ENCODE assay signal across 8 cellular contexts in genomic region chr5:32538031-32538547, GRCh38. TPM values are rescaled to one million over a fixed set of nuclear protein-coding genes. Genes with fewer than 3 reads are reported as not detected.
DNase-seq lines count a peak whose midpoint lies in the region; ATAC-seq, FAIRE-seq and TF ChIP-seq lines count a peak whose summit lies in the region.

No MANE protein-coding gene starts in this region.

- TF ChIP-seq CTCF in Caco-2 (IDR thresholded peaks at IDR 0.05; ENCODE audit: insufficient read depth in 1 of 2, low read depth in 1 of 2, low read length in 1 of 2, severe bottlenecking in 1 of 2, unreplicated experiment in 1 of 2) (no peak), PC-3 (conservative IDR thresholded peaks at IDR 0.05; ENCODE audit: low read depth, low read length) (no peak)

- peak overlapping the region; percentile 56 to 95 (median 88) for H3K27ac Mint-ChIP-seq in CD8-positive, alpha-beta memory T cell
- H3K27ac Mint-ChIP-seq in activated CD4-positive, alpha-beta memory T cell treated with anti-CD3 and anti-CD28 coated beads for 36 hours, result peak overlapping the region; percentile 81
- no peak overlapping the region for H3K27ac Mint-ChIP-seq in Caco-2 (ENCODE audit: unreplicated experiment)

- peak in 4 of 5 donors; percentile 6 to 77 (median 26) for DNase-seq in CD8-positive, alpha-beta memory T cell
- DNase-seq in activated CD4-positive, alpha-beta memory T cell treated with anti-CD3 and anti-CD28 coated beads for 36 hours, result peak; percentile 80
- DNase-seq in stimulated activated CD4-positive, alpha-beta T cell treated with anti-CD3 and anti-CD28 coated beads, Interleukin-15, amount 100 ng/mL, for 24 hours, result peak; percentile 61
- no peak for DNase-seq in Caco-2
- DNase-seq in PC-3, result no peak
- DNase-seq in small intestine, result no peak

- H3K4me1 Mint-ChIP-seq in CD8-positive, alpha-beta memory T cell, result peaks cover 27 to 72% (median 71%) of the 10 kb centered on the region in 3 donors
- H3K4me1 Mint-ChIP-seq in activated CD4-positive, alpha-beta memory T cell treated with anti-CD3 and anti-CD28 coated beads for 36 hours (ENCODE audit: low read depth), result peaks cover 87% of the 10 kb centered on the region
- peaks cover 11% of the 10 kb centered on the region for H3K4me1 Mint-ChIP-seq in Caco-2 (ENCODE audit: low read depth, unreplicated experiment)

- 70 to 83% (median 75%) methylated on average over 7 of the region's 7 CpGs for WGBS in small intestine, 3 donors

- no peaks in the 10 kb centered on the region for H4K20me1 ChIP-seq in PC-3 (ENCODE audit: low read length)

- no peaks in the 10 kb centered on the region for H3F3A ChIP-seq in PC-3 (ENCODE audit: low read length, unreplicated experiment)

- H3K9me2 ChIP-seq in PC-3 (replicated peaks; ENCODE audit: low read length), result no peaks in the 10 kb centered on the region

- H3K36me3 ChIP-seq in CD8-positive, alpha-beta memory T cell (ENCODE audit: insufficient read depth, low read length), result no peaks in the 10 kb centered on the region
- H3K36me3 ChIP-seq in Caco-2 (ENCODE audit: control insufficient read depth, insufficient read depth, low read length) (no peaks in the 10 kb centered on the region), PC-3 (ENCODE audit: low read depth, low read length) (no peaks in the 10 kb centered on the region), small intestine (ENCODE audit: control insufficient read depth in 2 of 2, insufficient read depth in 2 of 2, low read length in 2 of 2) (no peaks in the 10 kb centered on the region)

- intact Hi-C loops in activated CD4-positive, alpha-beta memory T cell treated with anti-CD3 and anti-CD28 coated beads for 36 hours (cut with micrococcal nuclease), result loop anchor here (1.0 kb wide), 2 partner anchors 76 to 95 kb away; no protein-coding TSS in a partner anchor
- intact Hi-C loops in Caco-2 (cut with micrococcal nuclease; ENCODE audit: unreplicated experiment), result no loop called here
- intact Hi-C loops in PC-3 (cut with micrococcal nuclease), result no loop called here

- H3K9me3 ChIP-seq in CD8-positive, alpha-beta memory T cell (ENCODE audit: low read length), result no peaks in the 10 kb centered on the region
- no peaks in the 10 kb centered on the region for H3K9me3 ChIP-seq in Caco-2
- H3K9me3 ChIP-seq in PC-3 (ENCODE audit: low read length), result no peaks in the 10 kb centered on the region
- H3K9me3 ChIP-seq in small intestine (ENCODE audit: control insufficient read depth, low read depth), result no peaks in the 10 kb centered on the region

- POLR2A ChIA-PET in CD8-positive, alpha-beta memory T cell (lab: Charles Lee), result no interaction called here
- POLR2A ChIA-PET in activated CD4-positive, alpha-beta memory T cell treated with anti-CD3 and anti-CD28 coated beads for 36 hours (lab: Charles Lee), result interaction anchor here (1.7 to 2.6 kb wide), 2 partner anchors 45 to 47 kb away, joined by 9 to 12 read pairs; no protein-coding TSS in a partner anchor
- POLR2A ChIA-PET in Caco-2 (lab: Charles Lee), result no interaction called here
- POLR2A ChIA-PET in PC-3 (lab: Charles Lee; ENCODE audit: unreplicated experiment), result no interaction called here

- H3K4me1 ChIP-seq in CD8-positive, alpha-beta memory T cell (ENCODE audit: insufficient read depth, low read length), result peaks cover 23% of the 10 kb centered on the region
- no peaks in the 10 kb centered on the region for H3K4me1 ChIP-seq in Caco-2
- H3K4me1 ChIP-seq in PC-3 (ENCODE audit: insufficient read depth, low read length), result peaks cover 8% of the 10 kb centered on the region; the same call in 1 of the 2 replicates
- no peaks in the 10 kb centered on the region for H3K4me1 ChIP-seq in small intestine (ENCODE audit: control insufficient read depth in 2 of 2, insufficient read depth in 1 of 2, low read depth in 1 of 2, low read length in 1 of 2)

- no peaks in the 10 kb centered on the region for H3K27me3 ChIP-seq in CD8-positive, alpha-beta memory T cell (ENCODE audit: insufficient read depth, low read length, poor library complexity, severe bottlenecking)
- H3K27me3 ChIP-seq in Caco-2 (replicated peaks; ENCODE audit: control insufficient read depth, insufficient read depth, low read length) (no peaks in the 10 kb centered on the region), PC-3 (ENCODE audit: low read length) (no peaks in the 10 kb centered on the region), small intestine (ENCODE audit: control insufficient read depth in 2 of 2, insufficient read depth in 2 of 2, low read length in 2 of 2) (no peaks in the 10 kb centered on the region)

- no peaks in the 10 kb centered on the region for H3K9me3 Mint-ChIP-seq in CD8-positive, alpha-beta memory T cell
- H3K9me3 Mint-ChIP-seq in activated CD4-positive, alpha-beta memory T cell treated with anti-CD3 and anti-CD28 coated beads for 36 hours, result peaks cover 5% of the 10 kb centered on the region
- no peaks in the 10 kb centered on the region for H3K9me3 Mint-ChIP-seq in Caco-2 (ENCODE audit: unreplicated experiment)

- H3K27ac ChIP-seq in CD8-positive, alpha-beta memory T cell (ENCODE audit: low read depth, low read length), result no peak overlapping the region
- H3K27ac ChIP-seq in PC-3 (ENCODE audit: low read length) (no peak overlapping the region), small intestine (ENCODE audit: low read depth in 1 of 2, low read length in 1 of 2) (peak overlapping the region in 1 of 2 donors; percentile 50)

- H3K9ac ChIP-seq in PC-3 (ENCODE audit: low read length), result no peak overlapping the region

- CTCF ChIA-PET in CD8-positive, alpha-beta memory T cell (lab: Charles Lee), result no interaction called here
- CTCF ChIA-PET in activated CD4-positive, alpha-beta memory T cell treated with anti-CD3 and anti-CD28 coated beads for 36 hours (lab: Charles Lee), result interaction anchor here (1.2 to 1.7 kb wide), 3 partner anchors 45 to 52 kb away, joined by 5 to 9 read pairs (median 6); no protein-coding TSS in a partner anchor
- CTCF ChIA-PET in Caco-2 (lab: Charles Lee) (interaction anchor here (0.9 kb wide), 1 partner anchor 52 kb away, joined by 3 read pairs; no protein-coding TSS in a partner anchor), PC-3 (lab: Charles Lee) (interaction anchor here (0.7 kb wide), 1 partner anchor 49 kb away, joined by 3 read pairs; no protein-coding TSS in a partner anchor)

- H3K4me3 ChIP-seq in CD8-positive, alpha-beta memory T cell (ENCODE audit: low read length), result no peak overlapping the region
- H3K4me3 ChIP-seq in Caco-2 (ENCODE audit: low read depth, low read length) (no peak overlapping the region), PC-3 (ENCODE audit: low read length) (no peak overlapping the region), small intestine (ENCODE audit: low read depth in 1 of 2, low read length in 2 of 2) (no peak overlapping the region)

- peak; percentile 65 for ATAC-seq in GM19467 (IDR thresholded peaks at IDR 0.05; ENCODE audit: unreplicated experiment)
- peak; percentile 79 for ATAC-seq in HG03442 (IDR thresholded peaks at IDR 0.05; ENCODE audit: unreplicated experiment)
- no peak for ATAC-seq in PC-3

- no peaks in the 10 kb centered on the region for H3K79me2 ChIP-seq in PC-3 (ENCODE audit: low read length)

- H3K27me3 Mint-ChIP-seq in CD8-positive, alpha-beta memory T cell, result no peaks in the 10 kb centered on the region
- no peaks in the 10 kb centered on the region for H3K27me3 Mint-ChIP-seq in activated CD4-positive, alpha-beta memory T cell treated with anti-CD3 and anti-CD28 coated beads for 36 hours
- no peaks in the 10 kb centered on the region for H3K27me3 Mint-ChIP-seq in Caco-2 (ENCODE audit: insufficient read depth, unreplicated experiment)

- BruUV-seq in Caco-2 (replicated peaks; lab: Mats Ljungman, UMichigan) (no TSS peak), PC-3 (replicated peaks; lab: Mats Ljungman, UMichigan) (no TSS peak)

- no peak for FAIRE-seq in small intestine (lab: Jason Lieb, UNC)

- no peak overlapping the region for H2AFZ ChIP-seq in PC-3 (ENCODE audit: low read length)

- H3K4me2 ChIP-seq in PC-3 (ENCODE audit: low read length), result no peak overlapping the region

- H3K36me3 Mint-ChIP-seq in CD8-positive, alpha-beta memory T cell, result peaks cover 0 to 9% (median 4%) of the 10 kb centered on the region in 3 donors
- H3K36me3 Mint-ChIP-seq in activated CD4-positive, alpha-beta memory T cell treated with anti-CD3 and anti-CD28 coated beads for 36 hours, result peaks cover 31% of the 10 kb centered on the region
- H3K36me3 Mint-ChIP-seq in Caco-2 (ENCODE audit: insufficient read depth, unreplicated experiment), result no peaks in the 10 kb centered on the region

- H3K4me3 Mint-ChIP-seq in CD8-positive, alpha-beta memory T cell, result peak overlapping the region in 6 of 7 donors; percentile 17 to 81 (median 58)
- H3K4me3 Mint-ChIP-seq in activated CD4-positive, alpha-beta memory T cell treated with anti-CD3 and anti-CD28 coated beads for 36 hours, result no peak overlapping the region
- H3K4me3 Mint-ChIP-seq in Caco-2 (ENCODE audit: unreplicated experiment), result no peak overlapping the region

RNA-seq across cellular contexts. Expression of gene SUB1, which starts 47.3 kb away (rescaled TPM):
- 100 to 1,000 TPM; 484 to 511 TPM for total RNA-seq in CD8-positive, alpha-beta memory T cell
- 476 TPM for polyA plus RNA-seq in CD8-positive, alpha-beta memory T cell
- 100 to 1,000 TPM; 528 to 531 TPM for total RNA-seq in activated CD4-positive, alpha-beta memory T cell treated with anti-CD3 and anti-CD28 coated beads for 36 hours
- total RNA-seq in Caco-2 (2022) (281 and 293 TPM in 2 replicates), PC-3 (2014; rRNA removed) (185 and 189 TPM in 2 replicates)
- polyA plus RNA-seq in small intestine, result 100 to 1,000 TPM; 113 to 180 (median 169) TPM

Comparison
In these comparisons a context has a peak if more than half of its experiments do, and no peak if none do; other contexts are left out.
1. DNase-seq: peak in CD8-positive, alpha-beta memory T cell (4 of 5), activated CD4-positive, alpha-beta memory T cell treated with anti-CD3 and anti-CD28 coated beads for 36 hours (single experiment) and stimulated activated CD4-positive, alpha-beta T cell treated with anti-CD3 and anti-CD28 coated beads, Interleukin-15, amount 100 ng/mL, for 24 hours (single experiment); none in Caco-2 (0 of 2), PC-3 (single experiment) and small intestine (single experiment).
2. H3K4me3 Mint-ChIP-seq: peak in CD8-positive, alpha-beta memory T cell (6 of 7); none in activated CD4-positive, alpha-beta memory T cell treated with anti-CD3 and anti-CD28 coated beads for 36 hours (single experiment) and Caco-2 (single experiment).